In the genomic region with DNA sequence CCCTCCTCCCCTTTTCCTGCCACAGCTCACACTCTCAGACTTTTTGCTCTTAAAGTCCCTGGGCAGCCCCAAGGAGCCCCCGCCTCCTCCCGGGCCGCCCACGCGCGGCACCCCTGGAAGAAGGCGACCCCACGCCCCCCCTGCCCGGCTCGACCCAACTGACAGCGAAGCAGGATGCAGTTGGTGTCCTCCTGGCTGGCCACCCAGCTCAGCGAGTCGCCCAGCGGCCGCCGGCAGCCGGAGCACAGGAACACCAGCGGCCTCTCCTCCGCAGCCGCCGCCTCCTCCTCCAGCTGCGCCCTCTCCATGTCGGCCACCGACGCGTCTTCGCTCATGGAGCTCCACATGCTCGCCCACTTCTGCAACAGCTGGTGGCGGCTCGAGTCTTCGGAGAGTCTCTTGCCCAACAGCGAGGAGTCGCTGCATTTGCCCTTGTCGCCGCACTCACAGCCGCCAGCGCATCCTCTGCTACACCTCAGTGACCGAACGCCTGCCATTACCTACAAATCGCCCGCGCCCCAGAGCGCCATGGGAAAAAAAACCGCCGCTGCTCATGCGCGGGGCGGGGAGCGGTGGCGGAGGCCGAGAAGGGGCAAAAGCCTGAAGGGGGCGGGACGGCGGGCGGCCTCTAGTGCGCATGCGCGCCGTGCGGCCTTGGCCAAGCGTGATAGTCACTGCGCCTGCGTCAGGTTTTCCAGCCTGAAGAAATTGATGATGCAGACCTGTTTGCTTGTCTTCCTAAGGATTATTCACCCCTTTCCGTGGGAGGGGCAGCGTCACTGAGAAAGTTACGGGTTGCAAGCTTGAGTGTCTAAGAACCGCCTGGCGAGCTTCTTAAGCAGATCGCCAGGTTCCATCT, we compare ENCODE assay signal across 8 cellular contexts. TPM values are rescaled to one million over a fixed set of nuclear protein-coding genes. Genes with fewer than 3 reads are reported as not detected.
A peak's percentile ranks its signal among the peaks of the same experiment; 100 is the strongest.
DNase-seq lines count a peak whose midpoint lies in the region; ATAC-seq, FAIRE-seq and TF ChIP-seq lines count a peak whose summit lies in the region.

A gene with protein sequence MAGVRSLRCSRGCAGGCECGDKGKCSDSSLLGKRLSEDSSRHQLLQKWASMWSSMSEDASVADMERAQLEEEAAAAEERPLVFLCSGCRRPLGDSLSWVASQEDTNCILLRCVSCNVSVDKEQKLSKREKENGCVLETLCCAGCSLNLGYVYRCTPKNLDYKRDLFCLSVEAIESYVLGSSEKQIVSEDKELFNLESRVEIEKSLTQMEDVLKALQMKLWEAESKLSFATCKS (minus strand): TSS at position 532 of the 859 bp plus-strand sequence. CDS start 35 bp downstream, at position 497.

- no peaks in the 10 kb centered on the region for H3K27me3 Mint-ChIP-seq in T-cell

- H3K27me3 ChIP-seq in adrenal gland (no peaks in the 10 kb centered on the region), heart left ventricle (no peaks in the 10 kb centered on the region), upper lobe of right lung (no peaks in the 10 kb centered on the region)

- H3K27ac ChIP-seq in adrenal gland: peak within 1 kb of the TSS in 3 of 5 donors; percentile 54 to 77 (median 69)
- peak within 1 kb of the TSS in 10 of 12 donors; percentile 31 to 78 (median 62) for H3K27ac ChIP-seq in heart left ventricle
- H3K27ac ChIP-seq in upper lobe of right lung: peak within 1 kb of the TSS; percentile 45

- peak within 1 kb of the TSS; percentile 44 to 71 (median 60) for H3K4me3 ChIP-seq in adrenal gland
- H3K4me3 ChIP-seq in heart left ventricle: peak within 1 kb of the TSS; percentile 70 to 99 (median 79)
- H3K4me3 ChIP-seq in upper lobe of right lung: peak within 1 kb of the TSS; percentile 91

- TF ChIP-seq CTCF in adrenal gland (IDR thresholded peaks at IDR 0.05): peak in 4 of 6 experiments; percentile 2 to 19 (median 10)
- peak in 4 of 12 donors; percentile 10 to 45 (median 21) for TF ChIP-seq CTCF in heart left ventricle (IDR thresholded peaks at IDR 0.05)
- no peak for TF ChIP-seq CTCF in upper lobe of right lung (IDR thresholded peaks at IDR 0.05)

- POLR2A ChIA-PET in T-cell (lab: Charles Lee): interaction anchor here (0.5 to 0.6 kb wide), 4 partner anchors 10 to 1670 kb away, joined by 3 to 8 read pairs (median 8); no protein-coding TSS in a partner anchor

- peaks cover 22 to 28% (median 27%) of the 10 kb centered on the region in 3 donors for H3K4me1 Mint-ChIP-seq in T-cell

- 0 to 1% (median 1%) methylated on average over 19 to 69 of the region's 69 CpGs for WGBS in adrenal gland, 4 donors
- WGBS in heart left ventricle, 4 donors: 0 to 1% (median 0%) methylated on average over 48 to 69 of the region's 69 CpGs

- peaks cover 6% of the 10 kb centered on the region for H3K36me3 Mint-ChIP-seq in T-cell

- FAIRE-seq in GM12891 (lab: Jason Lieb, UNC): peak; percentile 95

- H3K27ac Mint-ChIP-seq in T-cell: peak within 1 kb of the TSS; percentile 84 to 90

- CTCF ChIA-PET in T-cell (lab: Charles Lee): interaction anchor here (0.6 to 0.7 kb wide), 4 partner anchors 111 to 1069 kb away, joined by 4 to 9 read pairs (median 8); no protein-coding TSS in a partner anchor

- TF ChIP-seq POLR2A in GM12891 (IDR thresholded peaks at IDR 0.05; ENCODE audit: low read depth, low read length) (peak; percentile 79), adrenal gland (IDR thresholded peaks at IDR 0.05) (peak in 1 of 2 donors; percentile 87), heart left ventricle (IDR thresholded peaks at IDR 0.05) (peak in 1 of 2 donors; percentile 51)

- intact Hi-C loops in adrenal gland (cut with DNase I): no loop called here
- intact Hi-C loops in heart left ventricle (cut with DNase I): loop anchor here in 3 of 10 donors (5.0 to 10.0 kb wide), 2 partner anchors 324 to 326 kb away; no protein-coding TSS in a partner anchor
- intact Hi-C loops in posterior cingulate gyrus (cut with DNase I): no loop called here
- intact Hi-C loops in upper lobe of right lung (cut with DNase I): no loop called here

- H3K9me3 ChIP-seq in adrenal gland (replicated peaks in 1 of 3) (no peaks in the 10 kb centered on the region), heart left ventricle (no peaks in the 10 kb centered on the region), upper lobe of right lung (no peaks in the 10 kb centered on the region)

- DNase-seq in GM12891 (ENCODE audit: insufficient read length, low spot score) (peak; percentile 80), NCI-H1436 treated with DMSO at 0.1 percent for 48 hours (lab: John Stamatoyannopoulos, UW) (peak; percentile 58), T-cell (peak; percentile 90 to 98 (median 95)), adrenal gland (peak; percentile 96 to 99 (median 97)), heart left ventricle (peak; percentile 95 to 98 (median 95)), posterior cingulate gyrus (peak; percentile 84 to 98 (median 87)), upper lobe of right lung (peak; percentile 97)

- H3K36me3 ChIP-seq in adrenal gland (replicated peaks in 1 of 2) (peaks cover 0 to 2% of the 10 kb centered on the region in 2 donors), heart left ventricle (peaks cover 0 to 8% (median 2%) of the 10 kb centered on the region in 9 donors), upper lobe of right lung (peaks cover 2% of the 10 kb centered on the region)

- H3K9me3 Mint-ChIP-seq in T-cell: no peaks in the 10 kb centered on the region

- H3K4me1 ChIP-seq in adrenal gland (replicated peaks in 1 of 2): peaks cover 10 to 18% of the 10 kb centered on the region in 2 donors
- H3K4me1 ChIP-seq in heart left ventricle: peaks cover 7 to 22% (median 17%) of the 10 kb centered on the region in 12 donors
- peaks cover 17% of the 10 kb centered on the region for H3K4me1 ChIP-seq in upper lobe of right lung

- ATAC-seq in HG02840 (IDR thresholded peaks at IDR 0.05; ENCODE audit: low FRiP score, unreplicated experiment) (peak; percentile 95), T-cell (replicated peaks in 1 of 4) (peak; percentile 95 to 96 (median 96)), heart left ventricle (peak; percentile 95 to 98 (median 98)), upper lobe of right lung (peak; percentile 97)

- H3K4me3 Mint-ChIP-seq in T-cell: peak within 1 kb of the TSS; percentile 96 to 99 (median 97)

TF ChIP-seq in GM12891, 5 proteins besides CTCF, POLR2A, EP300 and RAD21:
- no peak for TF ChIP-seq PAX5 (IDR thresholded peaks at IDR 0.05; ENCODE audit: insufficient read depth, low read length, severe bottlenecking)
- peak; percentile 70 for TF ChIP-seq TAF1 (IDR thresholded peaks at IDR 0.05; ENCODE audit: low read depth, low read length)
- TF ChIP-seq SPI1 (IDR thresholded peaks at IDR 0.05; ENCODE audit: low read depth, low read length): no peak
- TF ChIP-seq POLR2AphosphoS5 (IDR thresholded peaks at IDR 0.05; ENCODE audit: low read depth, low read length): peak; percentile 59; the same call in 1 of the 2 replicates
- TF ChIP-seq POU2F2 (IDR thresholded peaks at IDR 0.05; ENCODE audit: low read depth, low read length): peak; percentile 54; the same call in 1 of the 2 replicates

RNA-seq across cellular contexts. Expression of the gene that starts here (rescaled TPM):
- polyA plus RNA-seq in GM12891 (2012; ENCODE audit: low read depth, missing spikeins): 13.6 TPM
- total RNA-seq in T-cell (1 to 10 TPM; 4.5 to 10.0 (median 9.5) TPM), adrenal gland (10 to 100 TPM in 1 of 8 donors, 1 to 10 TPM in 7; 3.4 to 11.8 (median 8.9) TPM), heart left ventricle (1 to 10 TPM; 1.4 to 4.1 (median 2.9) TPM), upper lobe of right lung (4.0 TPM)
- polyA plus RNA-seq in adrenal gland (1 to 10 TPM; 5.4 to 8.1 (median 5.4) TPM), heart left ventricle (1 to 10 TPM; 2.3 to 2.7 TPM)

Comparison
In these comparisons a context has a peak if more than half of its experiments do, and no peak if none do; other contexts are left out.
1. Peak in every context shown above with its lines: DNase-seq, ATAC-seq, H3K4me3 ChIP-seq and H3K27ac ChIP-seq.